23 cellular contexts compared by ENCODE assay signal in genomic region chr5:8391916-8392315, GRCh38.
"Had no signal": no experiment of that assay in that cellular context is flagged by ENCODE, and none has a peak within 500 bp of the region (broad histone marks: within the 10 kb centered on the region; RNA-seq: fewer than 3 reads in every experiment).

No MANE protein-coding gene starts in this region.

- H3K36me3 Mint-ChIP-seq: activated naive CD4-positive, alpha-beta T cell treated with anti-CD3 and anti-CD28 coated beads, Interleukin-2, amount 10 ng/mL, durations not matched to agents 7 days and 5 days; activated naive CD8-positive, alpha-beta T cell treated with anti-CD3 and anti-CD28 coated beads for 36 hours had no signal

- H3K27ac Mint-ChIP-seq: activated CD8-positive, alpha-beta T cell treated with anti-CD3 and anti-CD28 coated beads for 36 hours; activated naive CD4-positive, alpha-beta T cell treated with anti-CD3 and anti-CD28 coated beads, Interleukin-2, amount 10 ng/mL, durations not matched to agents 7 days and 5 days; activated naive CD8-positive, alpha-beta T cell treated with anti-CD3 and anti-CD28 coated beads for 36 hours; activated T-cell treated with anti-CD3 and anti-CD28 coated beads, Interleukin-2, amount 50 U/mL, for 72 hours; activated T-helper 2 cell treated with anti-CD3 and anti-CD28 coated beads, Interferon-gamma antibody, Interleukin-2, Interleukin-4, amounts not matched to agents 10 μg/mL and 5 μg/mL and 100 μg/mL, durations not matched to agents 14 hours and 24 hours and 36 hours; T-helper 1 cell treated with Interleukin-12 subunit alpha and Interleukin-12 subunit beta and Interleukin-4 antibody, amounts not matched to agents 30 μg/mL and 1 μg/mL, for 36 hours had no signal

- DNase-seq: activated CD4-positive, alpha-beta T cell treated with anti-CD3 and anti-CD28 coated beads for 4 hours; activated CD8-positive, alpha-beta memory T cell treated with anti-CD3 and anti-CD28 coated beads, Interleukin-2, amount 50 U/mL, for 4 hours; activated CD8-positive, alpha-beta T cell treated with anti-CD3 and anti-CD28 coated beads for 36 hours; activated gamma-delta T cell treated with Interleukin-2 at 50 U/mL for 16 hours; activated naive CD4-positive, alpha-beta T cell treated with anti-CD3 and anti-CD28 coated beads, Interleukin-2, amount 10 ng/mL, durations not matched to agents 7 days and 5 days; activated naive CD8-positive, alpha-beta T cell treated with anti-CD3 and anti-CD28 coated beads for 36 hours; activated T-cell treated with anti-CD3 and anti-CD28 coated beads, Interleukin-2, amount 50 U/mL, for 72 hours; brain microvascular endothelial cell; KG1; MG63; MV-4-11; NCI-H1092 treated with DMSO at 0.1 percent for 48 hours; NCI-H1417 treated with DMSO at 0.1 percent for 48 hours; NCI-H1694; NCI-H2029 treated with DMSO at 0.1 percent for 48 hours; NCI-H446; NCI-H524; PC-3; SHP77 had no signal

- H3K9me3 Mint-ChIP-seq: activated naive CD4-positive, alpha-beta T cell treated with anti-CD3 and anti-CD28 coated beads, Interleukin-2, amount 10 ng/mL, durations not matched to agents 7 days and 5 days; activated naive CD8-positive, alpha-beta T cell treated with anti-CD3 and anti-CD28 coated beads for 36 hours had no signal

- H3K36me3 ChIP-seq: brain microvascular endothelial cell, cardiac muscle cell, MG63, SJSA1 had no signal

- H3K4me1 Mint-ChIP-seq: activated naive CD4-positive, alpha-beta T cell treated with anti-CD3 and anti-CD28 coated beads, Interleukin-2, amount 10 ng/mL, durations not matched to agents 7 days and 5 days; activated naive CD8-positive, alpha-beta T cell treated with anti-CD3 and anti-CD28 coated beads for 36 hours had no signal

- H3K4me3 Mint-ChIP-seq: activated CD8-positive, alpha-beta T cell treated with anti-CD3 and anti-CD28 coated beads for 36 hours; activated naive CD4-positive, alpha-beta T cell treated with anti-CD3 and anti-CD28 coated beads, Interleukin-2, amount 10 ng/mL, durations not matched to agents 7 days and 5 days; activated naive CD8-positive, alpha-beta T cell treated with anti-CD3 and anti-CD28 coated beads for 36 hours; activated T-cell treated with anti-CD3 and anti-CD28 coated beads, Interleukin-2, amount 50 U/mL, for 72 hours; T-helper 1 cell treated with Interleukin-12 subunit alpha and Interleukin-12 subunit beta and Interleukin-4 antibody, amounts not matched to agents 30 μg/mL and 1 μg/mL, for 36 hours had no signal

- H3K27me3 ChIP-seq: brain microvascular endothelial cell, cardiac muscle cell, MG63, SJSA1 had no signal

- H3K9me3 ChIP-seq: MG63, SJSA1 had no signal

- H3K27ac ChIP-seq: brain microvascular endothelial cell, cardiac muscle cell, SJSA1 had no signal

- H3K4me3 ChIP-seq: cardiac muscle cell, MG63, SJSA1 had no signal

- H3K27me3 Mint-ChIP-seq: activated CD8-positive, alpha-beta T cell treated with anti-CD3 and anti-CD28 coated beads for 36 hours; activated naive CD8-positive, alpha-beta T cell treated with anti-CD3 and anti-CD28 coated beads for 36 hours had no signal

- H3K4me1 ChIP-seq: SJSA1 had no signal
